In the genomic region with DNA sequence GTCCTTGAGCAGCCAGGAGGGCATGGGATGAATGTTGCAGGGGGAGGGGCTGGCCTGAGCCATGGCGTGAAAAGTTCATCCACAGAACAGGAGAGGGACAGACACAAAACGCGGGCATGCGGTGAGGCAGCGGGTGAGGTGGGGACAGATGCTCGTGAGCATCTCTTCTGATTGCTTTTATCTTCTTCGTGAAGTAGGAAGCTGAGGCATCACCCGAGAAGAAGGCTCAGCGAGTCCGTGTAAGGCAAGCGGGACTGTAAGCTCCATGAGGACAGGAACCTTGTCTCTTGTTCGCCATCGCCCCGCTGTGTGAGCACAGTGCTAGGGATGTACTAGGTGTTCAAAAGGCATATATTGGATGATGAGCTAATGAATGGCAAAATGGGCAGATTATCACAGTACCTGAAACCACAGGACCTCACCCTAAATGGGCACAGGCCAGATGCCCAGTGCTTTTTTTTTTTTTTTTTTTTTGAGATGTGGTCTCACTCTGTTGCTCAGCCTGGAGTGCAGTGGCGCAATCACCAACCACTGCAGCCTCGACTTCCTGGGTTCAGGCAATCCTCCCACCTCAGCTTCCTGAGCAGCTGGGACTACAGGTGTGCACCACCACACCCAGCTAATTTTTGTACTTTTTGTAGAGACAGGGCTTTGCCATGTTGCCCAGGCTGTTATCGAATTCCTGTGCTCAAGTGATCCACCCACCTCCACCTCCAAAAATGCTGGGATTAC, we compare ENCODE assay signal across 18 cellular contexts. TPM values are rescaled to one million over a fixed set of nuclear protein-coding genes. Genes with fewer than 3 reads are reported as not detected.
A peak's percentile ranks its signal among the peaks of the same experiment; 100 is the strongest.
DNase-seq lines count a peak whose midpoint lies in the region; ATAC-seq and TF ChIP-seq lines count a peak whose summit lies in the region.
"Had no signal": no experiment of that assay in that cellular context is flagged by ENCODE, and none has a peak within 500 bp of the region (broad histone marks: within the 10 kb centered on the region; RNA-seq: fewer than 3 reads in every experiment).

No MANE protein-coding gene starts in this region.

- peaks cover 0 to 23% (median 18%) of the 10 kb centered on the region in 11 experiments; a peak in 14 of 22 replicates for H3K9me3 ChIP-seq in BLaER1 treated with 17β-estradiol and CSF1 and Interleukin-3, amounts not matched to agents 10 nM and 100 nM (replicated peaks in 1 of 11)
- H3K9me3 ChIP-seq in sigmoid colon, result no peaks in the 10 kb centered on the region

- H3K27me3 ChIP-seq in BLaER1 treated with 17β-estradiol and CSF1 and Interleukin-3, amounts not matched to agents 10 nM and 100 nM, result peaks cover 44 to 82% (median 67%) of the 10 kb centered on the region in 11 experiments
- no peaks in the 10 kb centered on the region for H3K27me3 ChIP-seq in sigmoid colon

- H3K36me3 ChIP-seq in BLaER1 treated with 17β-estradiol and CSF1 and Interleukin-3, amounts not matched to agents 10 nM and 100 nM, result no peaks in the 10 kb centered on the region
- no peaks in the 10 kb centered on the region for H3K36me3 ChIP-seq in sigmoid colon

- peak overlapping the region in 6 of 10 experiments; percentile 1 to 42 (median 29); a peak in 6 of 20 replicates for H3K4me3 ChIP-seq in BLaER1 treated with 17β-estradiol and CSF1 and Interleukin-3, amounts not matched to agents 10 nM and 100 nM
- no peak overlapping the region for H3K4me3 ChIP-seq in Jurkat, Clone E6-1 (ENCODE audit: low read length)
- no peak overlapping the region for H3K4me3 ChIP-seq in sigmoid colon

- H3K4me1 ChIP-seq in BLaER1 treated with 17β-estradiol and CSF1 and Interleukin-3, amounts not matched to agents 10 nM and 100 nM, result peaks cover 57 to 99% (median 73%) of the 10 kb centered on the region in 10 experiments
- peaks cover 0 to 12% (median 11%) of the 10 kb centered on the region in 4 donors for H3K4me1 ChIP-seq in sigmoid colon

- no peak for TF ChIP-seq POLR2A in sigmoid colon (IDR thresholded peaks at IDR 0.05)

- intact Hi-C loops in activated CD4-positive, alpha-beta memory T cell treated with anti-CD3 and anti-CD28 coated beads for 36 hours (cut with micrococcal nuclease), result loop anchor here (10.0 kb wide), 1 partner anchor 100 kb away; no protein-coding TSS in a partner anchor
- intact Hi-C loops in sigmoid colon (cut with DNase I), result no loop called here

- TF ChIP-seq CTCF in sigmoid colon (IDR thresholded peaks at IDR 0.05) (no peak), HFFc6 (IDR thresholded peaks at IDR 0.05) (no peak)

- CTCF ChIA-PET in activated CD4-positive, alpha-beta memory T cell treated with anti-CD3 and anti-CD28 coated beads for 36 hours (lab: Charles Lee), result interaction anchor here (4.7 kb wide), 1 partner anchor 12 kb away, joined by 40 read pairs; no protein-coding TSS in a partner anchor

- H3K27ac ChIP-seq in BLaER1 treated with 17β-estradiol and CSF1 and Interleukin-3, amounts not matched to agents 10 nM and 100 nM, result peak overlapping the region in 8 of 11 experiments; percentile 46 to 84 (median 75); a peak in 15 of 22 replicates
- no peak overlapping the region for H3K27ac ChIP-seq in sigmoid colon

- TF ChIP-seq EP300 in sigmoid colon (IDR thresholded peaks at IDR 0.05), result no peak

- DNase-seq in Jurkat, Clone E6-1 (ENCODE audit: low read depth, low spot score), result peak; percentile 63
- peak; percentile 9 for DNase-seq in activated CD4-positive, alpha-beta memory T cell treated with anti-CD3 and anti-CD28 coated beads for 36 hours
- peak; percentile 54 for DNase-seq in sigmoid colon
- no peak for DNase-seq in HuH-7.5 (ENCODE audit: low spot score)
- no peak for DNase-seq in HFFc6
- DNase-seq: COR-L47, Kasumi-1, NCI-H1417 treated with DMSO at 0.1 percent for 48 hours, NCI-H187 treated with DMSO at 0.1 percent for 48 hours, NCI-H226, NCI-H524 treated with DMSO at 0.1 percent for 48 hours, PC-3, RPMI8226, SIG-M5 had no signal

- peaks cover 3% of the 10 kb centered on the region for H3K36me3 Mint-ChIP-seq in activated CD4-positive, alpha-beta memory T cell treated with anti-CD3 and anti-CD28 coated beads for 36 hours
- H3K36me3 Mint-ChIP-seq in HFFc6 (ENCODE audit: low read depth), result no peaks in the 10 kb centered on the region
- H3K36me3 Mint-ChIP-seq: CD4-positive, CD25-positive, alpha-beta regulatory T cell had no signal

- H3K4me2 ChIP-seq in BLaER1 treated with 17β-estradiol and CSF1 and Interleukin-3, amounts not matched to agents 10 nM and 100 nM, result peak overlapping the region in 10 of 11 experiments; percentile 46 to 95 (median 86); a peak in 20 of 22 replicates

- POLR2A ChIA-PET in activated CD4-positive, alpha-beta memory T cell treated with anti-CD3 and anti-CD28 coated beads for 36 hours (lab: Charles Lee), result no interaction called here

- ATAC-seq in GM19351 (IDR thresholded peaks at IDR 0.05; ENCODE audit: unreplicated experiment), result no peak
- ATAC-seq: PC-3 had no signal

- H3K9ac ChIP-seq in BLaER1 treated with 17β-estradiol and CSF1 and Interleukin-3, amounts not matched to agents 10 nM and 100 nM, result peak overlapping the region in 6 of 11 experiments; percentile 15 to 71 (median 62); a peak in 6 of 22 replicates

- H4K20me1 ChIP-seq in BLaER1 treated with 17β-estradiol and CSF1 and Interleukin-3, amounts not matched to agents 10 nM and 100 nM, result peaks cover 0 to 21% (median 0%) of the 10 kb centered on the region in 11 experiments; a peak in 6 of 22 replicates

- H3K27ac Mint-ChIP-seq in activated CD4-positive, alpha-beta memory T cell treated with anti-CD3 and anti-CD28 coated beads for 36 hours, result no peak overlapping the region
- H3K27ac Mint-ChIP-seq in HFFc6, result no peak overlapping the region

- peaks cover 2% of the 10 kb centered on the region for H3K27me3 Mint-ChIP-seq in activated CD4-positive, alpha-beta memory T cell treated with anti-CD3 and anti-CD28 coated beads for 36 hours
- peaks cover 12% of the 10 kb centered on the region for H3K27me3 Mint-ChIP-seq in HFFc6 (ENCODE audit: insufficient read depth)
- H3K27me3 Mint-ChIP-seq: CD4-positive, CD25-positive, alpha-beta regulatory T cell had no signal

- 93 to 94% methylated on average over 17 of the region's 17 CpGs for WGBS in sigmoid colon, 2 donors

- peaks cover 4% of the 10 kb centered on the region for H3K9me3 Mint-ChIP-seq in activated CD4-positive, alpha-beta memory T cell treated with anti-CD3 and anti-CD28 coated beads for 36 hours
- no peaks in the 10 kb centered on the region for H3K9me3 Mint-ChIP-seq in HFFc6

- H3K4me1 Mint-ChIP-seq in activated CD4-positive, alpha-beta memory T cell treated with anti-CD3 and anti-CD28 coated beads for 36 hours (ENCODE audit: low read depth), result peaks cover 43% of the 10 kb centered on the region
- H3K4me1 Mint-ChIP-seq in HFFc6 (ENCODE audit: low read depth), result no peaks in the 10 kb centered on the region; the same call in 1 of the 2 replicates

- no peak overlapping the region for H3K4me3 Mint-ChIP-seq in activated CD4-positive, alpha-beta memory T cell treated with anti-CD3 and anti-CD28 coated beads for 36 hours
- H3K4me3 Mint-ChIP-seq in HFFc6, result no peak overlapping the region

RNA-seq across cellular contexts. Expression of gene CPN2, which starts 46.8 kb away (rescaled TPM):
- not detected for polyA plus RNA-seq in Jurkat, Clone E6-1 (2012; ENCODE audit: insufficient read depth, insufficient read length)
- not detected for total RNA-seq in activated CD4-positive, alpha-beta memory T cell treated with anti-CD3 and anti-CD28 coated beads for 36 hours
- not detected for total RNA-seq in sigmoid colon
- under 1 TPM in 1 of 3 donors, not detected in 2; 0.01 TPM for polyA plus RNA-seq in sigmoid colon
- under 1 TPM; 0.24 to 0.56 (median 0.35) TPM for total RNA-seq in HFFc6 (2021; fragmentation: NEBNext Ultra II Directional; extraction: Animal tissue kit (Norgen Biotek cat#: 25700))
- total RNA-seq: CD4-positive, CD25-positive, alpha-beta regulatory T cell; HT-29 had no signal
- polyA plus RNA-seq: CD4-positive, CD25-positive, alpha-beta regulatory T cell had no signal

Comparison
In these comparisons a context has a peak if more than half of its experiments do, and no peak if none do; other contexts are left out.
1. H3K27ac ChIP-seq: peak in BLaER1 treated with 17β-estradiol and CSF1 and Interleukin-3, amounts not matched to agents 10 nM and 100 nM (8 of 11); none in sigmoid colon (0 of 4).
2. H3K4me3 ChIP-seq: peak in BLaER1 treated with 17β-estradiol and CSF1 and Interleukin-3, amounts not matched to agents 10 nM and 100 nM (6 of 10); none in Jurkat, Clone E6-1 (single experiment) and sigmoid colon (0 of 4).
3. DNase-seq: peak in Jurkat, Clone E6-1 (single experiment), activated CD4-positive, alpha-beta memory T cell treated with anti-CD3 and anti-CD28 coated beads for 36 hours (single experiment) and sigmoid colon (single experiment); none in HuH-7.5 (single experiment) and HFFc6 (single experiment).